ENCODE assay signal across 1 cellular context in the genomic region with DNA sequence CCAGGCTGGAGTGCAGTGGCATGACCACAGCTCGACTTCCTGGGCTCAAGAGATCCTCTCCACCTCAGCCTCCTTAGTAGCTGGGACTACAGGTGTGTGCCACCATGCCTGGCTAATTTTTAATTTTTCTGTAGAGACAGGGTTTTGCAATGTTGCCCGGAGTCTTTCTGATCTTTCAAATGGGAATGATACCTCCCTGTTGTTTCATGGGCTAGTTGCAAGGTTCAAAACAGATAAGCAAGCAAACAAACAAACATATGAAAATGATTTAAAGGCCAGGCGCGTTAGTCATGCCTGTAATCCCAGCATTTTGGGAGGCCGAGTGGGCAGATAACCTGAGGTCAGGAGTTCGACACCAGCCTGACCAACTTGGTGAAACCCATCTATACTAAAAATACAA.
TF ChIP-seq lines count a peak whose summit lies in the region.

No MANE protein-coding gene starts in this region.

TF ChIP-seq in HepG2, 621 proteins besides CTCF, POLR2A, EP300 and RAD21:
- TF ChIP-seq, protein P1, sequence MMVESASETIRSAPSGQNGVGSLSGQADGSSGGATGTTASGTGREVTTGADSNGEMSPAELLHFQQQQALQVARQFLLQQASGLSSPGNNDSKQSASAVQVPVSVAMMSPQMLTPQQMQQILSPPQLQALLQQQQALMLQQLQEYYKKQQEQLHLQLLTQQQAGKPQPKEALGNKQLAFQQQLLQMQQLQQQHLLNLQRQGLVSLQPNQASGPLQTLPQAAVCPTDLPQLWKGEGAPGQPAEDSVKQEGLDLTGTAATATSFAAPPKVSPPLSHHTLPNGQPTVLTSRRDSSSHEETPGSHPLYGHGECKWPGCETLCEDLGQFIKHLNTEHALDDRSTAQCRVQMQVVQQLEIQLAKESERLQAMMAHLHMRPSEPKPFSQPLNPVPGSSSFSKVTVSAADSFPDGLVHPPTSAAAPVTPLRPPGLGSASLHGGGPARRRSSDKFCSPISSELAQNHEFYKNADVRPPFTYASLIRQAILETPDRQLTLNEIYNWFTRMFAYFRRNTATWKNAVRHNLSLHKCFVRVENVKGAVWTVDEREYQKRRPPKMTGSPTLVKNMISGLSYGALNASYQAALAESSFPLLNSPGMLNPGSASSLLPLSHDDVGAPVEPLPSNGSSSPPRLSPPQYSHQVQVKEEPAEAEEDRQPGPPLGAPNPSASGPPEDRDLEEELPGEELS (CRISPR knock-in tag; IDR thresholded peaks at IDR 0.05): 0 out of 2 replicates have a peak, but pooled peaks have one; percentile 27
- TF ChIP-seq TEAD2 (CRISPR knock-in tag; IDR thresholded peaks at IDR 0.05): no peak
- TF ChIP-seq ZNF3 (CRISPR knock-in tag; IDR thresholded peaks at IDR 0.05): no peak
- TF ChIP-seq ZNF549 (CRISPR knock-in tag; IDR thresholded peaks at IDR 0.05): no peak
- TF ChIP-seq FOXP1 (IDR thresholded peaks at IDR 0.05): no peak
- 0 out of 2 replicates have a peak, but pooled peaks have one; percentile 36 for TF ChIP-seq FOXP1 (CRISPR knock-in tag; IDR thresholded peaks at IDR 0.05)
- TF ChIP-seq FOSL2 (CRISPR knock-in tag; IDR thresholded peaks at IDR 0.05): peak; percentile 37; the same call in 1 of the 2 replicates
